ENCODE assay signal across 34 cellular contexts in the genomic region with DNA sequence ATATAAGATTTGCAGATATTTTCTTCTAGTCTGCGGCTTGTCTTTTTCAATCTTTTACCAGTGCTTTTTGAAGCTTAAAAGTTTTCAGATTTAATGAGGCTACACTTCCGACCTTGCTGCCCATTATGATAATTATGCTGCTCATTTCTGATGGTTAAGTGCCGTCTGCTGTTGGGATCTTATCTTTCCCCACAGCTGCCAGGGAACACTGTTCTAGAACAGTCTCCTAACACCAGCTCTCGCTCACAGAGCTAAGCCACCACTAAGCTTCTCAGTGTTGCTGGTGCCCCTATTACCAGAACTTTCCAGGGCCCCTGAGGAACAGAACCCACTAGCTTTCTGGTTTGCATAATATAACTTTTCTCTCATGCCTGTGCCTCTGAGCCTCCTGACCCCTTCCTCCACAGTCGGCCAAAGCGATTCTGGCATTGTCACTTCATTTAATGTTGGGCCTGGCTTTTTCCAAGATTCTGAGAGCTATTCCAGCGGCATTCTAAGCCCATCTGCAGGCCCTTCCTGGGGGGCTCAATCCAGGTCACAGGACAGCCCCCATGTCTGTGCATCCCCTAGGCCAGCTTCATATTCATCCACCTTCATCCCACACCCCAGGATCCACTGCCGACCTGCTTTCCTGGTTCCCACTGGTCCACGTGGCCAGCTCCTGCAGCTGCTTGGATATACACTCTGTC.
DNase-seq lines count a peak whose midpoint lies in the region; ATAC-seq and TF ChIP-seq lines count a peak whose summit lies in the region.
"Had no signal": no experiment of that assay in that cellular context is flagged by ENCODE, and none has a peak within 500 bp of the region (broad histone marks: within the 10 kb centered on the region; RNA-seq: fewer than 3 reads in every experiment).

No MANE protein-coding gene starts in this region.

- ATAC-seq in HG02885 (IDR thresholded peaks at IDR 0.05; ENCODE audit: poor library complexity, unreplicated experiment) = no peak
- ATAC-seq in Right ventricle myocardium inferior = no peak
- ATAC-seq: activated naive CD8-positive, alpha-beta T cell treated with anti-CD3 and anti-CD28 coated beads, Interleukin-2, amount 50 U/mL, for 24 hours; CD8-positive, alpha-beta T cell; effector memory CD8-positive, alpha-beta T cell; GM12878; HepG2; left lung had no signal

- CTCF ChIA-PET in activated naive CD4-positive, alpha-beta T cell treated with anti-CD3 and anti-CD28 coated beads for 36 hours (lab: Charles Lee) = no interaction called here

- peaks cover 22% of the 10 kb centered on the region for H3K27me3 Mint-ChIP-seq in activated naive CD4-positive, alpha-beta T cell treated with anti-CD3 and anti-CD28 coated beads for 36 hours (ENCODE audit: low read depth)
- H3K27me3 Mint-ChIP-seq in glutamatergic neuron (ENCODE audit: unreplicated experiment) = peaks cover 13% of the 10 kb centered on the region

- H3K4me1 Mint-ChIP-seq in activated naive CD4-positive, alpha-beta T cell treated with anti-CD3 and anti-CD28 coated beads for 36 hours (ENCODE audit: low read depth) = no peaks in the 10 kb centered on the region
- peaks cover 50% of the 10 kb centered on the region for H3K4me1 Mint-ChIP-seq in glutamatergic neuron (ENCODE audit: low read depth, unreplicated experiment)
- H3K4me1 Mint-ChIP-seq: activated B cell treated with CpG ODN at 0.5 μM for 24 hours; activated CD4-positive, alpha-beta T cell treated with anti-CD3 and anti-CD28 coated beads, Interleukin-2, amount 10 ng/mL, durations not matched to agents 7 days and 5 days; activated naive CD8-positive, alpha-beta T cell treated with anti-CD3 and anti-CD28 coated beads, Interleukin-2, amount 50 U/mL, for 24 hours; B cell; memory B cell had no signal

- no peaks in the 10 kb centered on the region for H3K9me3 ChIP-seq in osteoblast (ENCODE audit: low read depth, low read length)
- H3K9me3 ChIP-seq: colonic mucosa, left lung, right atrium auricular region, SJSA1, tibial artery had no signal

- no peak overlapping the region for H3K4me3 Mint-ChIP-seq in activated naive CD4-positive, alpha-beta T cell treated with anti-CD3 and anti-CD28 coated beads for 36 hours
- peak overlapping the region; percentile 53 for H3K4me3 Mint-ChIP-seq in glutamatergic neuron (ENCODE audit: unreplicated experiment)
- H3K4me3 Mint-ChIP-seq: activated B cell treated with CpG ODN at 0.5 μM for 24 hours; activated CD4-positive, alpha-beta T cell treated with anti-CD3 and anti-CD28 coated beads, Interleukin-2, amount 10 ng/mL, durations not matched to agents 7 days and 5 days; activated naive CD8-positive, alpha-beta T cell treated with anti-CD3 and anti-CD28 coated beads, Interleukin-2, amount 50 U/mL, for 24 hours; B cell; CD8-positive, alpha-beta T cell; effector memory CD8-positive, alpha-beta T cell; H9; memory B cell; neural crest cell had no signal

- H3K4me1 ChIP-seq in osteoblast (ENCODE audit: insufficient read depth, low read length) = no peaks in the 10 kb centered on the region
- H3K4me1 ChIP-seq: colonic mucosa, left lung, parathyroid adenoma, right atrium auricular region, SJSA1, tibial artery had no signal

- no peak overlapping the region for H3K4me2 ChIP-seq in osteoblast (ENCODE audit: insufficient read depth, low read length)

- H2AFZ ChIP-seq in osteoblast (ENCODE audit: low read length) = no peak overlapping the region
- H2AFZ ChIP-seq: parathyroid adenoma had no signal

- H4K20me1 ChIP-seq in osteoblast (ENCODE audit: insufficient read depth, low read length) = no peaks in the 10 kb centered on the region

- H3K36me3 ChIP-seq in osteoblast (ENCODE audit: insufficient read depth, low read length) = no peaks in the 10 kb centered on the region
- H3K36me3 ChIP-seq: cardiac muscle cell, colonic mucosa, left lung, right atrium auricular region, SJSA1, tibial artery had no signal

- H3K27ac Mint-ChIP-seq in activated naive CD4-positive, alpha-beta T cell treated with anti-CD3 and anti-CD28 coated beads for 36 hours = peak overlapping the region; percentile 11
- H3K27ac Mint-ChIP-seq in glutamatergic neuron (ENCODE audit: unreplicated experiment) = peak overlapping the region; percentile 65
- H3K27ac Mint-ChIP-seq: activated B cell treated with CpG ODN at 0.5 μM for 24 hours; activated CD4-positive, alpha-beta T cell treated with anti-CD3 and anti-CD28 coated beads, Interleukin-2, amount 10 ng/mL, durations not matched to agents 7 days and 5 days; activated naive CD8-positive, alpha-beta T cell treated with anti-CD3 and anti-CD28 coated beads, Interleukin-2, amount 50 U/mL, for 24 hours; B cell; CD8-positive, alpha-beta T cell; effector memory CD8-positive, alpha-beta T cell; H9; memory B cell had no signal

- H3K27ac ChIP-seq in osteoblast (ENCODE audit: low read depth, low read length) = no peak overlapping the region
- H3K27ac ChIP-seq: cardiac muscle cell, colonic mucosa, left lung, parathyroid adenoma, right atrium auricular region, SJSA1, tibial artery had no signal

- no peaks in the 10 kb centered on the region for H3K36me3 Mint-ChIP-seq in activated naive CD4-positive, alpha-beta T cell treated with anti-CD3 and anti-CD28 coated beads for 36 hours (ENCODE audit: low read depth)
- H3K36me3 Mint-ChIP-seq in glutamatergic neuron (ENCODE audit: unreplicated experiment) = no peaks in the 10 kb centered on the region
- H3K36me3 Mint-ChIP-seq: CD8-positive, alpha-beta T cell; memory B cell had no signal

- H3K9me3 Mint-ChIP-seq in activated naive CD4-positive, alpha-beta T cell treated with anti-CD3 and anti-CD28 coated beads for 36 hours = no peaks in the 10 kb centered on the region
- H3K9me3 Mint-ChIP-seq in glutamatergic neuron (ENCODE audit: unreplicated experiment) = peaks cover 13% of the 10 kb centered on the region
- H3K9me3 Mint-ChIP-seq: activated B cell treated with CpG ODN at 0.5 μM for 24 hours; activated CD4-positive, alpha-beta T cell treated with anti-CD3 and anti-CD28 coated beads, Interleukin-2, amount 10 ng/mL, durations not matched to agents 7 days and 5 days; activated naive CD8-positive, alpha-beta T cell treated with anti-CD3 and anti-CD28 coated beads, Interleukin-2, amount 50 U/mL, for 24 hours; CD8-positive, alpha-beta T cell; effector memory CD8-positive, alpha-beta T cell; H9; memory B cell; neural crest cell had no signal

- no peak overlapping the region for H3K4me3 ChIP-seq in osteoblast (ENCODE audit: insufficient read depth, low read length)
- H3K4me3 ChIP-seq: cardiac muscle cell, colonic mucosa, GM12878, left lung, right atrium auricular region, SJSA1, tibial artery had no signal

- TF ChIP-seq CTCF in glutamatergic neuron (IDR thresholded peaks at IDR 0.05; ENCODE audit: partially characterized antibody, unreplicated experiment) (no peak), osteoblast (IDR thresholded peaks at IDR 0.05; ENCODE audit: extremely low read depth, low read depth, low read length) (no peak)

- H3K79me2 ChIP-seq in osteoblast (ENCODE audit: insufficient read depth, low read length) = no peaks in the 10 kb centered on the region
- H3K79me2 ChIP-seq: parathyroid adenoma had no signal

- intact Hi-C loops in activated naive CD4-positive, alpha-beta T cell treated with anti-CD3 and anti-CD28 coated beads for 36 hours (cut with micrococcal nuclease) = no loop called here
- intact Hi-C loops in Right ventricle myocardium inferior (cut with DNase I) = no loop called here

- peaks cover 20% of the 10 kb centered on the region for H3K27me3 ChIP-seq in osteoblast (ENCODE audit: insufficient read depth, low read length)
- H3K27me3 ChIP-seq: cardiac muscle cell, colonic mucosa, right atrium auricular region had no signal

- DNase-seq in activated naive CD4-positive, alpha-beta T cell treated with anti-CD3 and anti-CD28 coated beads for 36 hours = no peak
- no peak for DNase-seq in activated naive CD4-positive, alpha-beta T cell treated with anti-CD3 and anti-CD28 coated beads, Interleukin-2, amount 50 U/mL, for 16 hours
- DNase-seq in NCI-H82 (lab: John Stamatoyannopoulos, UW) (peak; percentile 83), glutamatergic neuron (no peak), ureter (ENCODE audit: low spot score) (peak; percentile 15), osteoblast (ENCODE audit: insufficient read length, low spot score, missing footprints) (no peak), Right ventricle myocardium inferior (ENCODE audit: missing footprints) (no peak)
- DNase-seq: ACHN; activated B cell treated with CpG ODN at 0.5 μM for 24 hours; activated CD4-positive, alpha-beta T cell treated with anti-CD3 and anti-CD28 coated beads, Interleukin-2, amount 10 ng/mL, durations not matched to agents 7 days and 5 days; activated gamma-delta T cell treated with Interleukin-2 at 50 U/mL for 16 hours; activated naive CD8-positive, alpha-beta T cell treated with anti-CD3 and anti-CD28 coated beads, Interleukin-2, amount 50 U/mL, for 24 hours; activated T-cell treated with anti-CD3 and anti-CD28 coated beads, Interleukin-2, amount 50 U/mL, for 48 hours; CD8-positive, alpha-beta T cell; colonic mucosa; effector memory CD8-positive, alpha-beta T cell; erythroblast; H9; left lung; NCI-H187 treated with DMSO at 0.1 percent for 48 hours; RPMI8226; stimulated activated CD4-positive, alpha-beta T cell treated with anti-CD3 and anti-CD28 coated beads, Interleukin-2, amount 100 ng/mL, for 48 hours; T-helper 1 cell had no signal

Comparison
In these comparisons a context has a peak if more than half of its experiments do, and no peak if none do; other contexts are left out.
1. DNase-seq: peak in NCI-H82 (single experiment) and ureter (single experiment); none in activated naive CD4-positive, alpha-beta T cell treated with anti-CD3 and anti-CD28 coated beads for 36 hours (single experiment), activated naive CD4-positive, alpha-beta T cell treated with anti-CD3 and anti-CD28 coated beads, Interleukin-2, amount 50 U/mL, for 16 hours (single experiment), glutamatergic neuron (single experiment), osteoblast (single experiment) and Right ventricle myocardium inferior (single experiment).